10 cellular contexts compared by ENCODE assay signal in the genomic region with DNA sequence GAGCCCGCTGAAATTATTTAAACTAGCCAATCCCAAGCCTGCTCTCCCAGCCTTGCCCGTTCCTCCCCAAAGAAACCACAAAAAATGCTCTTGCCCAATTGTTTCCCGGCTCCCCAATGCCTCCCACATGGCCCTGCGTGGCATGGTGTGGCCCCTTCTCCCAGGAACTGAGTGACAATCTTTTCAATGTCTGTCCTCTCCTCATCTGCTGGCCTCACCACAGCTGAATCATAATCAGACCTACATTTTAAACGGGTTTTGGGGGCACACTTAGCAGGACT.
DNase-seq lines count a peak whose midpoint lies in the region; ATAC-seq and TF ChIP-seq lines count a peak whose summit lies in the region.
"Had no signal": no experiment of that assay in that cellular context is flagged by ENCODE, and none has a peak within 500 bp of the region (broad histone marks: within the 10 kb centered on the region; RNA-seq: fewer than 3 reads in every experiment).

No MANE protein-coding gene starts in this region.

- peak; percentile 31 for DNase-seq in AG08395 (ENCODE audit: low spot score)
- DNase-seq in HT1080 (ENCODE audit: low read depth): peak; percentile 27
- no peak for DNase-seq in central memory CD8-positive, alpha-beta T cell (ENCODE audit: low spot score in 2 of 2)
- DNase-seq in neural crest cell (ENCODE audit: low read depth, low spot score): no peak
- DNase-seq in stimulated activated CD4-positive, alpha-beta T cell treated with anti-CD3 and anti-CD28 coated beads, Interleukin-4, amount 100 ng/mL, for 4 hours: no peak
- DNase-seq: kidney; stimulated activated CD4-positive, alpha-beta T cell treated with anti-CD3 and anti-CD28 coated beads, Interleukin-4, amount 100 ng/mL, for 24 hours had no signal

- peaks cover 11% of the 10 kb centered on the region for H3K36me3 Mint-ChIP-seq in central memory CD8-positive, alpha-beta T cell (ENCODE audit: insufficient read depth)
- peaks cover 4% of the 10 kb centered on the region for H3K36me3 Mint-ChIP-seq in neural crest cell (ENCODE audit: low read depth)

- TF ChIP-seq CTCF in neural crest cell (conservative IDR thresholded peaks at IDR 0.05): no peak

- no peak for ATAC-seq in central memory CD8-positive, alpha-beta T cell (replicated peaks; ENCODE audit: extremely low read depth, poor library complexity, severe bottlenecking)
- ATAC-seq in HG03175 (IDR thresholded peaks at IDR 0.05; ENCODE audit: unreplicated experiment) (no peak), HG02678 (IDR thresholded peaks at IDR 0.05; ENCODE audit: unreplicated experiment) (no peak), HG03342 (IDR thresholded peaks at IDR 0.05; ENCODE audit: unreplicated experiment) (no peak)

- peaks cover 21% of the 10 kb centered on the region for H3K4me1 Mint-ChIP-seq in central memory CD8-positive, alpha-beta T cell
- H3K4me1 Mint-ChIP-seq in neural crest cell: peaks cover 4% of the 10 kb centered on the region

- H3K9me3 Mint-ChIP-seq in central memory CD8-positive, alpha-beta T cell: no peaks in the 10 kb centered on the region
- no peaks in the 10 kb centered on the region for H3K9me3 Mint-ChIP-seq in neural crest cell

- H3K27me3 Mint-ChIP-seq in central memory CD8-positive, alpha-beta T cell: no peaks in the 10 kb centered on the region
- H3K27me3 Mint-ChIP-seq in neural crest cell (ENCODE audit: low read depth): no peaks in the 10 kb centered on the region

- H3K4me3 Mint-ChIP-seq in central memory CD8-positive, alpha-beta T cell: peak overlapping the region; percentile 51
- no peak overlapping the region for H3K4me3 Mint-ChIP-seq in neural crest cell

- H3K27ac Mint-ChIP-seq in central memory CD8-positive, alpha-beta T cell (ENCODE audit: low read depth): no peak overlapping the region
- H3K27ac Mint-ChIP-seq in neural crest cell (ENCODE audit: unreplicated experiment): peak overlapping the region; percentile 94

Comparison
In these comparisons a context has a peak if more than half of its experiments do, and no peak if none do; other contexts are left out.
1. DNase-seq: peak in AG08395 (single experiment) and HT1080 (single experiment); none in central memory CD8-positive, alpha-beta T cell (0 of 2), neural crest cell (single experiment) and stimulated activated CD4-positive, alpha-beta T cell treated with anti-CD3 and anti-CD28 coated beads, Interleukin-4, amount 100 ng/mL, for 4 hours (0 of 2).